ENCODE assay signal across 9 cellular contexts in the genomic region with DNA sequence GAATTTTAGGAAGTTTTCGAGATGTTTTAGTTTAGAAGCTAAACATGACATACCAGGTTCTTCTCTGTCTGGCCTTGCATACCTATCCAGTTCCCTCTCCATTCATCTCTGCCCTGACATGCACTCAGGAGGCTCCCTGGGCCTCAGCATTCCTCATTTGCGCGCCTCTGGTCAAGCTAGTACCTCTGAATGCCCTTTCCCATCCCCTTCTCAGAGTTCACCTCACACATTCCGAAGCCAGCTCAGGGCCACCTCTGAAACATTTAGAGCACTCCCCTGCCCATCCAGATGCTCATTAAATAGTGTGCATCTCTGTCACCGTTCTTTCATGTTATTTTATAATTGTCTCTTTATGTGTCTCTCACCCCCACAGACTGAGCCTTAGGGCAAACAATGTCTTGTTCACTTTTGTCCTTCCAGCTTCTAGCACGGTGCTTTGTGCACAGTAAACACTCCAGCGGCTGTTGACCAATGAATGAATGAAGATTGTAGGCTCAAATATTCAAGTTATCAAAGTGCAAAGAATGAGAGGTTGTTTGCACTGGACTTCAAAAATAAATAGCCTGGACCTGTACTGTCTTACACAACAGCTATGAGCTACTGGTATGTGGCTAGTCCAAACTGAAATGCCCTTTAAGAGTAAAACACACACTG. TPM values are rescaled to one million over a fixed set of nuclear protein-coding genes. Genes with fewer than 3 reads are reported as not detected.
DNase-seq lines count a peak whose midpoint lies in the region; ATAC-seq and TF ChIP-seq lines count a peak whose summit lies in the region.
"Had no signal": no experiment of that assay in that cellular context is flagged by ENCODE, and none has a peak within 500 bp of the region (broad histone marks: within the 10 kb centered on the region; RNA-seq: fewer than 3 reads in every experiment).

No MANE protein-coding gene starts in this region.

- H3K27ac ChIP-seq in stomach = peak overlapping the region; percentile 82 to 94 (median 86)

- H3K9ac ChIP-seq in iPS-15b (ENCODE audit: low read depth, low read length) = no peak overlapping the region

- no peak for DNase-seq in activated CD4-positive, alpha-beta T cell treated with anti-CD3 and anti-CD28 coated beads, Interleukin-2, amount 10 ng/mL, durations not matched to agents 24 days and 14 days
- no peak for DNase-seq in activated CD4-positive, alpha-beta T cell treated with anti-CD3 and anti-CD28 coated beads for 48 hours
- DNase-seq in T-helper 17 cell (no peak), stomach (peak; percentile 36), OCI-M2 (lab: John Stamatoyannopoulos, UW; ENCODE audit: unreplicated experiment) (no peak), activated gamma-delta T cell (lab: John Stamatoyannopoulos, UW) (no peak), occipital lobe (lab: John Stamatoyannopoulos, UW) (no peak)

- peak overlapping the region; percentile 99 for H3K4me3 Mint-ChIP-seq in activated CD4-positive, alpha-beta T cell treated with anti-CD3 and anti-CD28 coated beads, Interleukin-2, amount 10 ng/mL, durations not matched to agents 24 days and 14 days
- H3K4me3 Mint-ChIP-seq in T-helper 17 cell = peak overlapping the region; percentile 98

- H3K36me3 Mint-ChIP-seq in activated CD4-positive, alpha-beta T cell treated with anti-CD3 and anti-CD28 coated beads, Interleukin-2, amount 10 ng/mL, durations not matched to agents 24 days and 14 days (ENCODE audit: low read depth) = peaks cover 25% of the 10 kb centered on the region
- H3K36me3 Mint-ChIP-seq in T-helper 17 cell (ENCODE audit: low read depth) = peaks cover 4% of the 10 kb centered on the region

- H3K4me3 ChIP-seq in iPS-15b (ENCODE audit: low read depth, low read length) (peak overlapping the region; percentile 81), stomach (peak overlapping the region; percentile 75 to 90 (median 82))

- peaks cover 13% of the 10 kb centered on the region for H3K27me3 Mint-ChIP-seq in activated CD4-positive, alpha-beta T cell treated with anti-CD3 and anti-CD28 coated beads, Interleukin-2, amount 10 ng/mL, durations not matched to agents 24 days and 14 days
- peaks cover 35% of the 10 kb centered on the region for H3K27me3 Mint-ChIP-seq in T-helper 17 cell

- H3K36me3 ChIP-seq in iPS-15b (ENCODE audit: control insufficient read depth, insufficient read depth, low read length) (peaks cover 14% of the 10 kb centered on the region), stomach (peaks cover 0 to 2% (median 0%) of the 10 kb centered on the region in 4 donors)
- H3K36me3 ChIP-seq: gastroesophageal sphincter had no signal

- H3K4me1 Mint-ChIP-seq in activated CD4-positive, alpha-beta T cell treated with anti-CD3 and anti-CD28 coated beads, Interleukin-2, amount 10 ng/mL, durations not matched to agents 24 days and 14 days = peaks cover 45% of the 10 kb centered on the region
- peaks cover 31% of the 10 kb centered on the region for H3K4me1 Mint-ChIP-seq in T-helper 17 cell

- peak overlapping the region; percentile 58 for H3K27ac Mint-ChIP-seq in activated CD4-positive, alpha-beta T cell treated with anti-CD3 and anti-CD28 coated beads, Interleukin-2, amount 10 ng/mL, durations not matched to agents 24 days and 14 days
- H3K27ac Mint-ChIP-seq in T-helper 17 cell = no peak overlapping the region

- H3K9me3 ChIP-seq in T-helper 17 cell (ENCODE audit: control insufficient read depth, low read length, poor library complexity, severe bottlenecking) (no peaks in the 10 kb centered on the region), iPS-15b (ENCODE audit: control insufficient read depth, insufficient read depth, low read length) (no peaks in the 10 kb centered on the region), stomach (no peaks in the 10 kb centered on the region)
- H3K9me3 ChIP-seq: gastroesophageal sphincter had no signal

- H3K4me1 ChIP-seq in iPS-15b (ENCODE audit: control insufficient read depth, insufficient read depth, low read length) (peaks cover 12% of the 10 kb centered on the region), stomach (peaks cover 32 to 59% (median 54%) of the 10 kb centered on the region in 4 donors)

- no peaks in the 10 kb centered on the region for H3K27me3 ChIP-seq in iPS-15b (ENCODE audit: control insufficient read depth, insufficient read depth, low read length)
- peaks cover 0 to 3% (median 0%) of the 10 kb centered on the region in 3 donors for H3K27me3 ChIP-seq in stomach

- TF ChIP-seq POLR2A in stomach (IDR thresholded peaks at IDR 0.05) = no peak

- intact Hi-C loops in activated CD4-positive, alpha-beta T cell treated with anti-CD3 and anti-CD28 coated beads, Interleukin-2, amount 10 ng/mL, durations not matched to agents 24 days and 14 days (cut with micrococcal nuclease) = no loop called here
- intact Hi-C loops in stomach (cut with DNase I; ENCODE audit: low total_unique reads) = no loop called here

- TF ChIP-seq CTCF in stomach (IDR thresholded peaks at IDR 0.05) = no peak

- no peak for ATAC-seq in T-helper 17 cell

- no peaks in the 10 kb centered on the region for H3K9me3 Mint-ChIP-seq in activated CD4-positive, alpha-beta T cell treated with anti-CD3 and anti-CD28 coated beads, Interleukin-2, amount 10 ng/mL, durations not matched to agents 24 days and 14 days

- TF ChIP-seq EP300 in stomach (IDR thresholded peaks at IDR 0.05) = no peak

- WGBS in stomach, 5 donors = 32 to 54% (median 37%) methylated on average over 7 of the region's 7 CpGs

RNA-seq across cellular contexts. Expression of a gene that starts 1.2 kb away (rescaled TPM):
- total RNA-seq in activated CD4-positive, alpha-beta T cell treated with anti-CD3 and anti-CD28 coated beads, Interleukin-2, amount 10 ng/mL, durations not matched to agents 24 days and 14 days = 207 and 211 TPM in 2 replicates
- total RNA-seq in T-helper 17 cell = 1 to 10 TPM; 1.6 to 2.8 TPM
- total RNA-seq in stomach = 100 to 1,000 TPM in 1 of 5 donors, 10 to 100 TPM in 4; 25.7 to 347 (median 67.9) TPM
- 10 to 100 TPM; 20.0 to 77.5 (median 70.1) TPM for polyA plus RNA-seq in stomach
- 40.7 TPM for total RNA-seq in occipital lobe

Comparison
In these comparisons a context has a peak if more than half of its experiments do, and no peak if none do; other contexts are left out.
1. RNA of a gene that starts 1.2 kb away (total RNA-seq): 207 to 211 TPM in activated CD4-positive, alpha-beta T cell treated with anti-CD3 and anti-CD28 coated beads, Interleukin-2, amount 10 ng/mL, durations not matched to agents 24 days and 14 days, 25.7 to 347 TPM in stomach and 40.7 TPM in occipital lobe (single experiment); 1.6 to 2.8 TPM in T-helper 17 cell; every median in the first group is over 4 times any median in the second.